Comparison of ENCODE assay signal across 8 cellular contexts in genomic region chr12:57755194-57755453, GRCh38. TPM values are rescaled to one million over a fixed set of nuclear protein-coding genes. Genes with fewer than 3 reads are reported as not detected.
DNase-seq lines count a peak whose midpoint lies in the region; ATAC-seq and TF ChIP-seq lines count a peak whose summit lies in the region.

No MANE protein-coding gene starts in this region.

- peaks cover 31% of the 10 kb centered on the region for H3K36me3 Mint-ChIP-seq in activated T-helper 1 cell treated with anti-CD3 and anti-CD28 coated beads, Interleukin-12 subunit alpha, Interleukin-12 subunit beta, Interleukin-2, Interleukin-4 antibody, amounts not matched to agents 30 ng/mL and 10 ng/mL and 1 ng/mL, durations not matched to agents 14 hours and 24 hours and 36 hours (ENCODE audit: low read depth)

- peaks cover 3% of the 10 kb centered on the region for H3K27me3 Mint-ChIP-seq in activated T-helper 1 cell treated with anti-CD3 and anti-CD28 coated beads, Interleukin-12 subunit alpha, Interleukin-12 subunit beta, Interleukin-2, Interleukin-4 antibody, amounts not matched to agents 30 ng/mL and 10 ng/mL and 1 ng/mL, durations not matched to agents 14 hours and 24 hours and 36 hours (ENCODE audit: insufficient read depth)

- no peak for ATAC-seq in right cardiac atrium
- no peak for ATAC-seq in GM18907 (IDR thresholded peaks at IDR 0.05; ENCODE audit: unreplicated experiment)

- H3K36me3 ChIP-seq in SK-N-MC (ENCODE audit: insufficient read depth, low read length) (peaks cover 14% of the 10 kb centered on the region), spleen (peaks cover 0 to 32% (median 25%) of the 10 kb centered on the region in 6 donors)

- H3K27me3 ChIP-seq in right cardiac atrium (ENCODE audit: control insufficient read depth, insufficient read depth) (no peaks in the 10 kb centered on the region), spleen (replicated peaks in 1 of 7) (peaks cover 0 to 10% (median 0%) of the 10 kb centered on the region in 7 donors)

- H3K4me1 ChIP-seq in right cardiac atrium (ENCODE audit: control insufficient read depth, insufficient read depth, low read length) (peaks cover 2% of the 10 kb centered on the region), spleen (peaks cover 26 to 81% (median 55%) of the 10 kb centered on the region in 6 donors)

- peaks cover 67% of the 10 kb centered on the region for H3K4me1 Mint-ChIP-seq in activated T-helper 1 cell treated with anti-CD3 and anti-CD28 coated beads, Interleukin-12 subunit alpha, Interleukin-12 subunit beta, Interleukin-2, Interleukin-4 antibody, amounts not matched to agents 30 ng/mL and 10 ng/mL and 1 ng/mL, durations not matched to agents 14 hours and 24 hours and 36 hours (ENCODE audit: low read depth)

- H3K9me3 ChIP-seq in SK-N-MC (ENCODE audit: low read depth, low read length) (no peaks in the 10 kb centered on the region), right cardiac atrium (ENCODE audit: control insufficient read depth, low read length) (no peaks in the 10 kb centered on the region), spleen (no peaks in the 10 kb centered on the region)

- H3K27ac ChIP-seq in SK-N-MC = no peak overlapping the region
- no peak overlapping the region for H3K27ac ChIP-seq in right cardiac atrium (ENCODE audit: low read length)
- peak overlapping the region; percentile 65 to 95 (median 83) for H3K27ac ChIP-seq in spleen

- under 1% methylated on average over 33 of the region's 34 CpGs for WGBS in right cardiac atrium
- WGBS in spleen, 5 donors = 0 to 3% (median 1%) methylated on average over 6 to 34 of the region's 34 CpGs; no CpG with 5 or more reads in 1 of the 5 donors

- H3K27ac Mint-ChIP-seq in activated T-helper 1 cell treated with anti-CD3 and anti-CD28 coated beads, Interleukin-12 subunit alpha, Interleukin-12 subunit beta, Interleukin-2, Interleukin-4 antibody, amounts not matched to agents 30 ng/mL and 10 ng/mL and 1 ng/mL, durations not matched to agents 14 hours and 24 hours and 36 hours = no peak overlapping the region

- H3K4me3 ChIP-seq in GM12875 (ENCODE audit: low read depth, low read length) = peak overlapping the region; percentile 76
- H3K4me3 ChIP-seq in SK-N-MC = peak overlapping the region; percentile 81
- H3K4me3 ChIP-seq in right cardiac atrium (ENCODE audit: low read length) = peak overlapping the region; percentile 97
- peak overlapping the region; percentile 58 to 95 (median 70) for H3K4me3 ChIP-seq in spleen

- intact Hi-C loops in right cardiac atrium (cut with DNase I) (no loop called here), spleen (cut with DNase I; ENCODE audit: low total_unique reads) (no loop called here)
- intact Hi-C loops in activated T-helper 1 cell treated with anti-CD3 and anti-CD28 coated beads, Interleukin-12 subunit alpha, Interleukin-12 subunit beta, Interleukin-2, Interleukin-4 antibody, amounts not matched to agents 30 ng/mL and 10 ng/mL and 1 ng/mL, durations not matched to agents 14 hours and 24 hours and 36 hours (cut with micrococcal nuclease) = loop anchor here (10.0 kb wide), 1 partner anchor 1120 kb away; the partner anchor contains the start of gene BAZ2A

- no peak overlapping the region for H3K4me3 Mint-ChIP-seq in activated T-helper 1 cell treated with anti-CD3 and anti-CD28 coated beads, Interleukin-12 subunit alpha, Interleukin-12 subunit beta, Interleukin-2, Interleukin-4 antibody, amounts not matched to agents 30 ng/mL and 10 ng/mL and 1 ng/mL, durations not matched to agents 14 hours and 24 hours and 36 hours

- TF ChIP-seq CTCF in GM12875 (IDR thresholded peaks at IDR 0.05; ENCODE audit: borderline replicate concordance, insufficient read depth, low read depth, low read length) (no peak), spleen (IDR thresholded peaks at IDR 0.05 in 8 of 11, conservative IDR thresholded peaks at IDR 0.05 in 3 of 11) (no peak)

- no peak for TF ChIP-seq POLR2A in spleen (IDR thresholded peaks at IDR 0.05)

- DNase-seq in SK-N-MC (ENCODE audit: low read depth, low spot score) (no peak), right cardiac atrium (peak in 1 of 3 donors; percentile 75), spleen (no peak), SIG-M5 treated with dmso at 0.1 percent for 504 hours (lab: John Stamatoyannopoulos, UW; ENCODE audit: unreplicated experiment) (no peak), T-helper 2 cell (no peak)
- no peak for DNase-seq in activated T-helper 1 cell treated with anti-CD3 and anti-CD28 coated beads, Interleukin-12 subunit alpha, Interleukin-12 subunit beta, Interleukin-2, Interleukin-4 antibody, amounts not matched to agents 30 ng/mL and 10 ng/mL and 1 ng/mL, durations not matched to agents 14 hours and 24 hours and 36 hours (ENCODE audit: low spot score)

- H3K9ac ChIP-seq in SK-N-MC (ENCODE audit: insufficient read length) = no peak overlapping the region

- no peaks in the 10 kb centered on the region for H3K9me3 Mint-ChIP-seq in activated T-helper 1 cell treated with anti-CD3 and anti-CD28 coated beads, Interleukin-12 subunit alpha, Interleukin-12 subunit beta, Interleukin-2, Interleukin-4 antibody, amounts not matched to agents 30 ng/mL and 10 ng/mL and 1 ng/mL, durations not matched to agents 14 hours and 24 hours and 36 hours

RNA-seq across cellular contexts. Expression of gene MARCHF9, which starts 0.2 kb away (rescaled TPM):
- total RNA-seq in right cardiac atrium = 10 to 100 TPM; 15.2 to 17.8 (median 16.4) TPM
- polyA plus RNA-seq in right cardiac atrium = 14.3 TPM
- total RNA-seq in spleen = 10 to 100 TPM; 17.2 to 36.8 (median 23.0) TPM
- polyA plus RNA-seq in spleen = 10 to 100 TPM; 29.0 to 49.0 (median 33.0) TPM
- total RNA-seq in activated T-helper 1 cell treated with anti-CD3 and anti-CD28 coated beads, Interleukin-12 subunit alpha, Interleukin-12 subunit beta, Interleukin-2, Interleukin-4 antibody, amounts not matched to agents 30 ng/mL and 10 ng/mL and 1 ng/mL, durations not matched to agents 14 hours and 24 hours and 36 hours = 21.2 and 21.8 TPM in 2 replicates

RNA-seq across cellular contexts. Expression of gene CDK4, which starts 3.0 kb away (rescaled TPM):
- 10 to 100 TPM; 50.9 to 53.9 (median 53.4) TPM for total RNA-seq in right cardiac atrium
- polyA plus RNA-seq in right cardiac atrium = 29.7 TPM
- total RNA-seq in spleen = 10 to 100 TPM; 34.3 to 77.8 (median 51.6) TPM
- polyA plus RNA-seq in spleen = 10 to 100 TPM; 36.2 to 72.0 (median 56.0) TPM
- total RNA-seq in activated T-helper 1 cell treated with anti-CD3 and anti-CD28 coated beads, Interleukin-12 subunit alpha, Interleukin-12 subunit beta, Interleukin-2, Interleukin-4 antibody, amounts not matched to agents 30 ng/mL and 10 ng/mL and 1 ng/mL, durations not matched to agents 14 hours and 24 hours and 36 hours = 218 and 227 TPM in 2 replicates

RNA-seq across cellular contexts. Expression of gene TSPAN31, which starts 10.3 kb away (rescaled TPM):
- 10 to 100 TPM; 31.5 to 41.3 (median 34.5) TPM for total RNA-seq in right cardiac atrium
- polyA plus RNA-seq in right cardiac atrium = 43.9 TPM
- total RNA-seq in spleen = 10 to 100 TPM; 27.1 to 93.1 (median 33.4) TPM
- polyA plus RNA-seq in spleen = 10 to 100 TPM; 16.9 to 25.9 (median 25.3) TPM
- total RNA-seq in activated T-helper 1 cell treated with anti-CD3 and anti-CD28 coated beads, Interleukin-12 subunit alpha, Interleukin-12 subunit beta, Interleukin-2, Interleukin-4 antibody, amounts not matched to agents 30 ng/mL and 10 ng/mL and 1 ng/mL, durations not matched to agents 14 hours and 24 hours and 36 hours = 24.0 and 24.5 TPM in 2 replicates

RNA-seq across cellular contexts. Expression of gene CYP27B1, which starts 11.8 kb away (rescaled TPM):
- total RNA-seq in right cardiac atrium (under 1 TPM in 3 of 4 donors, not detected in 1; 0.12 to 0.22 (median 0.14) TPM), spleen (1 to 10 TPM in 2 of 7 donors, under 1 TPM in 5; 0.23 to 1.5 (median 0.47) TPM)
- polyA plus RNA-seq in right cardiac atrium (0.18 TPM), spleen (under 1 TPM; 0.20 to 0.48 (median 0.30) TPM)
- 9.0 and 9.9 TPM in 2 replicates for total RNA-seq in activated T-helper 1 cell treated with anti-CD3 and anti-CD28 coated beads, Interleukin-12 subunit alpha, Interleukin-12 subunit beta, Interleukin-2, Interleukin-4 antibody, amounts not matched to agents 30 ng/mL and 10 ng/mL and 1 ng/mL, durations not matched to agents 14 hours and 24 hours and 36 hours

RNA-seq across cellular contexts. Expression of gene AGAP2, which starts 16.6 kb away (rescaled TPM):
- under 1 TPM; 0.53 to 0.91 (median 0.72) TPM for total RNA-seq in right cardiac atrium
- polyA plus RNA-seq in right cardiac atrium = 1.7 TPM
- total RNA-seq in spleen = 10 to 100 TPM; 13.4 to 21.8 (median 19.5) TPM
- polyA plus RNA-seq in spleen = 1 to 10 TPM; 5.5 to 9.9 (median 6.6) TPM
- total RNA-seq in activated T-helper 1 cell treated with anti-CD3 and anti-CD28 coated beads, Interleukin-12 subunit alpha, Interleukin-12 subunit beta, Interleukin-2, Interleukin-4 antibody, amounts not matched to agents 30 ng/mL and 10 ng/mL and 1 ng/mL, durations not matched to agents 14 hours and 24 hours and 36 hours = 31.5 and 33.4 TPM in 2 replicates

Comparison
In these comparisons a context has a peak if more than half of its experiments do, and no peak if none do; other contexts are left out.
1. H3K27ac ChIP-seq: peak in spleen (8 of 8); none in SK-N-MC (single experiment) and right cardiac atrium (single experiment).
2. Peak in every context shown above with its lines, with median percentiles within 50 percentile points of each other: H3K4me3 ChIP-seq.